ENCODE assay signal across 23 cellular contexts in the genomic region with DNA sequence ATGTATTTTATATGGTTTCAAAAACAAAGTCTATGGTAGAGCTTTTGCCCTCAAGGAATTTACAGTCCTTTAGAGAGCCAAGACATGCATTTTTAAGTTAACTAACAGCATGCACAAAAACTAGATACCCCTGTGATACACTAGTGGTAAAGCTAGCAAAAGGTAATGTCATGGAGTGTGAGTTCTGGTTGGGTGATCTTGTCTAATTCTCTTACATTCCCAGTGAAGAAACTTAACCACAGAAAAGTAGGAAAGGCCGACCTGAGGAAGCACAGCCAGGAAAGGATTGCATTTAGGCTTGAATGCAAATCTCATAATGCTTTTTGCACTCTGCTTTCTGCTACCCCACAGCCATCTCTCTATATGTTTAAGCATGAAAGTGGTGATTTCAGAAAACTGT.
DNase-seq lines count a peak whose midpoint lies in the region; ATAC-seq, FAIRE-seq and TF ChIP-seq lines count a peak whose summit lies in the region.
"Had no signal": no experiment of that assay in that cellular context is flagged by ENCODE, and none has a peak within 500 bp of the region (broad histone marks: within the 10 kb centered on the region; RNA-seq: fewer than 3 reads in every experiment).

No MANE protein-coding gene starts in this region.

- H3K36me3 ChIP-seq in ascending aorta, result no peaks in the 10 kb centered on the region
- no peaks in the 10 kb centered on the region for H3K36me3 ChIP-seq in keratinocyte (ENCODE audit: control insufficient read depth in 2 of 2, extremely low read depth in 1 of 2, insufficient read depth in 2 of 2, low read length in 2 of 2)
- H3K36me3 ChIP-seq: MG63, Peyer's patch, SJCRH30 had no signal

- peak; percentile 41 for FAIRE-seq in keratinocyte (lab: Jason Lieb, UNC)
- FAIRE-seq: GM12891 had no signal

- H3K9me1 ChIP-seq in keratinocyte (ENCODE audit: control insufficient read depth, extremely low read depth, insufficient read depth, low read length), result no peaks in the 10 kb centered on the region

- TF ChIP-seq CTCF in C4-2B (conservative IDR thresholded peaks at IDR 0.05) (no peak), ascending aorta (IDR thresholded peaks at IDR 0.05) (no peak), keratinocyte (optimal IDR thresholded peaks at IDR 0.05 in 1 of 3, IDR thresholded peaks at IDR 0.05 in 1 of 3, conservative IDR thresholded peaks at IDR 0.05 in 1 of 3; ENCODE audit: extremely low read depth in 1 of 3, insufficient read depth in 2 of 3, low read length in 3 of 3) (no peak)

- intact Hi-C loops in ascending aorta (cut with DNase I), result no loop called here

- H3K4me2 ChIP-seq in keratinocyte (ENCODE audit: control insufficient read depth, extremely low read depth, insufficient read depth, low read depth, low read length), result no peak overlapping the region

- H3K4me1 ChIP-seq in ascending aorta (peaks cover 3 to 28% of the 10 kb centered on the region in 2 donors), keratinocyte (ENCODE audit: control insufficient read depth, extremely low read depth, insufficient read depth, low read length) (peaks cover 15% of the 10 kb centered on the region)
- H3K4me1 ChIP-seq: Peyer's patch, SJCRH30 had no signal

- H3K9ac ChIP-seq in keratinocyte (ENCODE audit: control insufficient read depth, extremely low read depth, insufficient read depth, low read length), result no peak overlapping the region

- H2AFZ ChIP-seq in keratinocyte (ENCODE audit: control insufficient read depth, low read length), result no peak overlapping the region

- H3K4me3 ChIP-seq in ascending aorta (no peak overlapping the region), keratinocyte (ENCODE audit: control insufficient read depth in 2 of 3, extremely low read depth in 1 of 3, insufficient read depth in 2 of 3, low read depth in 1 of 3, low read length in 3 of 3) (no peak overlapping the region)
- H3K4me3 ChIP-seq: MG63, Peyer's patch, SJCRH30 had no signal

- no peaks in the 10 kb centered on the region for H4K20me1 ChIP-seq in keratinocyte (ENCODE audit: control insufficient read depth, extremely low read depth, insufficient read depth, low read length)

- no peak for DNase-seq in ascending aorta (ENCODE audit: low spot score in 2 of 2)
- no peak for DNase-seq in keratinocyte (ENCODE audit: low read depth, low spot score)
- DNase-seq in renal cortical epithelial cell (ENCODE audit: low read depth), result peak; percentile 69
- DNase-seq in activated naive CD4-positive, alpha-beta T cell (lab: John Stamatoyannopoulos, UW), result no peak
- no peak for DNase-seq in NCI-H524 treated with DMSO at 0.1 percent for 48 hours (lab: John Stamatoyannopoulos, UW)
- no peak for DNase-seq in left lobe of liver (ENCODE audit: low spot score)
- DNase-seq in superior temporal gyrus (ENCODE audit: extremely low spot score), result no peak
- DNase-seq: Calu3; CD8-positive, alpha-beta memory T cell; DMS79 treated with DMSO at 0.1 percent for 48 hours; GF-D8; KBM-7; MG63; NCI-H1105 treated with DMSO at 0.1 percent for 48 hours; NCI-H1694; NCI-H2029 treated with DMSO at 0.1 percent for 48 hours; NCI-H2227 treated with DMSO at 0.1 percent for 48 hours; Peyer's patch; SJCRH30 had no signal

- H3K9me3 ChIP-seq in ascending aorta, result no peaks in the 10 kb centered on the region
- H3K9me3 ChIP-seq in keratinocyte (ENCODE audit: control insufficient read depth, low read depth, low read length), result no peaks in the 10 kb centered on the region
- H3K9me3 ChIP-seq: MG63, Peyer's patch, SJCRH30 had no signal

- no peak for ATAC-seq in left lobe of liver
- ATAC-seq: HCT116 had no signal

- dilution Hi-C loops in keratinocyte (cut with MboI; ENCODE audit: extremely low pct_ligation_motif_present, low sequenced_read_pairs), result no loop called here

- H3K27me3 ChIP-seq in ascending aorta (no peaks in the 10 kb centered on the region), keratinocyte (ENCODE audit: control insufficient read depth, extremely low read depth, insufficient read depth, low read length) (no peaks in the 10 kb centered on the region)
- H3K27me3 ChIP-seq: MG63, Peyer's patch, SJCRH30 had no signal

- peak overlapping the region; percentile 31; the same call in 1 of the 2 replicates for H3K27ac ChIP-seq in C4-2B
- peak overlapping the region; percentile 44 to 78 for H3K27ac ChIP-seq in ascending aorta
- no peak overlapping the region for H3K27ac ChIP-seq in keratinocyte (ENCODE audit: control insufficient read depth, insufficient read depth, low read length)
- H3K27ac ChIP-seq: 22Rv1, Peyer's patch, SJCRH30 had no signal

- no peaks in the 10 kb centered on the region for H3K79me2 ChIP-seq in keratinocyte (ENCODE audit: control insufficient read depth, insufficient read depth, low read length)
